In the genomic region with DNA sequence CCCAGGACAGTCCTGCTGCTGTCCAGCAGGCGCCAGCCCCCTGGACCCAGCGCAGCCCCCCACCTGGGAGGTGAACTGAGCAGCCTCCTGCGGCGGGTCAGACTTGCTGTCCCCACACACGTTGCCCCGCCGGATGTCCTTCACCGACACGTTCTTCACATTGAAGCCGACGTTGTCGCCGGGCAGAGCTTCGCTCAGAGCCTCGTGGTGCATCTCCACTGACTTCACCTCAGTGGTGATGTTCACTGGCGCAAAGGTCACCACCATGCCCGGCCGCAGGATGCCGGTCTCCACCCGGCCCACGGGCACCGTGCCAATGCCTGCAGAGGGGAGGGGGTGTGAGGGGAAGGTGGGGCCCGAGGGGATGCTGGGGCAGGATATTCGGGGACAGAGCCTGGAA, we compare ENCODE assay signal across 1 cellular context.
TF ChIP-seq lines count a peak whose summit lies in the region.

No MANE protein-coding gene starts in this region.

TF ChIP-seq in HepG2, 621 proteins besides CTCF, POLR2A, EP300 and RAD21 (continues in another document):
- TF ChIP-seq SATB2 (CRISPR knock-in tag; IDR thresholded peaks at IDR 0.05) (no peak), JUN (CRISPR knock-in tag; IDR thresholded peaks at IDR 0.05) (no peak), ZNF766 (CRISPR knock-in tag; IDR thresholded peaks at IDR 0.05; ENCODE audit: borderline replicate concordance) (no peak), TBX2 (CRISPR knock-in tag; IDR thresholded peaks at IDR 0.05; ENCODE audit: borderline replicate concordance) (peak; percentile 14; the same call in 1 of the 2 replicates), NFYB (CRISPR knock-in tag; IDR thresholded peaks at IDR 0.05) (no peak), RXRB (CRISPR knock-in tag; IDR thresholded peaks at IDR 0.05; ENCODE audit: borderline replicate concordance) (no peak), SOX5 (CRISPR knock-in tag; IDR thresholded peaks at IDR 0.05; ENCODE audit: borderline replicate concordance) (no peak), BORCS8-MEF2B (CRISPR knock-in tag; IDR thresholded peaks at IDR 0.05) (0 out of 2 replicates have a peak, but pooled peaks have one; percentile 31), AGO2 (optimal IDR thresholded peaks at IDR 0.05; ENCODE audit: low read depth, low read length) (no peak), ZNF205 (CRISPR knock-in tag; IDR thresholded peaks at IDR 0.05) (no peak), KLF15 (CRISPR knock-in tag; IDR thresholded peaks at IDR 0.05; ENCODE audit: borderline replicate concordance) (no peak), ZNF780A (CRISPR knock-in tag; IDR thresholded peaks at IDR 0.05) (0 out of 2 replicates have a peak, but pooled peaks have one; percentile 59), SRF (IDR thresholded peaks at IDR 0.05; ENCODE audit: low read depth, low read length) (no peak), ZNF879 (CRISPR knock-in tag; IDR thresholded peaks at IDR 0.05) (no peak), CHD2 (IDR thresholded peaks at IDR 0.05; ENCODE audit: low read depth, low read length) (no peak), ZBTB2 (CRISPR knock-in tag; IDR thresholded peaks at IDR 0.05; ENCODE audit: low read depth) (no peak), TGIF2 (CRISPR knock-in tag; IDR thresholded peaks at IDR 0.05) (no peak), MTA1 (CRISPR knock-in tag; IDR thresholded peaks at IDR 0.05; ENCODE audit: borderline replicate concordance) (no peak), MTF2 (CRISPR knock-in tag; IDR thresholded peaks at IDR 0.05; ENCODE audit: borderline replicate concordance) (peak; percentile 61; the same call in 1 of the 2 replicates), ZNF253 (CRISPR knock-in tag; IDR thresholded peaks at IDR 0.05; ENCODE audit: borderline replicate concordance) (no peak), MXD4 (CRISPR knock-in tag; IDR thresholded peaks at IDR 0.05) (no peak), ZFP90 (CRISPR knock-in tag; IDR thresholded peaks at IDR 0.05; ENCODE audit: borderline replicate concordance) (no peak), MTERF4 (CRISPR knock-in tag; IDR thresholded peaks at IDR 0.05) (no peak), BATF2 (CRISPR knock-in tag; IDR thresholded peaks at IDR 0.05) (peak; percentile 49; the same call in 1 of the 2 replicates), SIX1 (CRISPR knock-in tag; IDR thresholded peaks at IDR 0.05; ENCODE audit: borderline replicate concordance) (no peak), EZH2 (conservative IDR thresholded peaks at IDR 0.05; ENCODE audit: low read depth, low read length) (no peak), REST (IDR thresholded peaks at IDR 0.05; ENCODE audit: borderline replicate concordance in 1 of 2, low read depth in 1 of 2, low read length in 2 of 2) (no peak), TOE1 (CRISPR knock-in tag; IDR thresholded peaks at IDR 0.05) (no peak), ZBTB44 (CRISPR knock-in tag; IDR thresholded peaks at IDR 0.05) (no peak), ZNF546 (CRISPR knock-in tag; conservative IDR thresholded peaks at IDR 0.05) (no peak)
- TF ChIP-seq, protein P1, sequence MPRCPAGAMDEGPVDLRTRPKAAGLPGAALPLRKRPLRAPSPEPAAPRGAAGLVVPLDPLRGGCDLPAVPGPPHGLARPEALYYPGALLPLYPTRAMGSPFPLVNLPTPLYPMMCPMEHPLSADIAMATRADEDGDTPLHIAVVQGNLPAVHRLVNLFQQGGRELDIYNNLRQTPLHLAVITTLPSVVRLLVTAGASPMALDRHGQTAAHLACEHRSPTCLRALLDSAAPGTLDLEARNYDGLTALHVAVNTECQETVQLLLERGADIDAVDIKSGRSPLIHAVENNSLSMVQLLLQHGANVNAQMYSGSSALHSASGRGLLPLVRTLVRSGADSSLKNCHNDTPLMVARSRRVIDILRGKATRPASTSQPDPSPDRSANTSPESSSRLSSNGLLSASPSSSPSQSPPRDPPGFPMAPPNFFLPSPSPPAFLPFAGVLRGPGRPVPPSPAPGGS (CRISPR knock-in tag; IDR thresholded peaks at IDR 0.05), result no peak
- TF ChIP-seq, protein P2, sequence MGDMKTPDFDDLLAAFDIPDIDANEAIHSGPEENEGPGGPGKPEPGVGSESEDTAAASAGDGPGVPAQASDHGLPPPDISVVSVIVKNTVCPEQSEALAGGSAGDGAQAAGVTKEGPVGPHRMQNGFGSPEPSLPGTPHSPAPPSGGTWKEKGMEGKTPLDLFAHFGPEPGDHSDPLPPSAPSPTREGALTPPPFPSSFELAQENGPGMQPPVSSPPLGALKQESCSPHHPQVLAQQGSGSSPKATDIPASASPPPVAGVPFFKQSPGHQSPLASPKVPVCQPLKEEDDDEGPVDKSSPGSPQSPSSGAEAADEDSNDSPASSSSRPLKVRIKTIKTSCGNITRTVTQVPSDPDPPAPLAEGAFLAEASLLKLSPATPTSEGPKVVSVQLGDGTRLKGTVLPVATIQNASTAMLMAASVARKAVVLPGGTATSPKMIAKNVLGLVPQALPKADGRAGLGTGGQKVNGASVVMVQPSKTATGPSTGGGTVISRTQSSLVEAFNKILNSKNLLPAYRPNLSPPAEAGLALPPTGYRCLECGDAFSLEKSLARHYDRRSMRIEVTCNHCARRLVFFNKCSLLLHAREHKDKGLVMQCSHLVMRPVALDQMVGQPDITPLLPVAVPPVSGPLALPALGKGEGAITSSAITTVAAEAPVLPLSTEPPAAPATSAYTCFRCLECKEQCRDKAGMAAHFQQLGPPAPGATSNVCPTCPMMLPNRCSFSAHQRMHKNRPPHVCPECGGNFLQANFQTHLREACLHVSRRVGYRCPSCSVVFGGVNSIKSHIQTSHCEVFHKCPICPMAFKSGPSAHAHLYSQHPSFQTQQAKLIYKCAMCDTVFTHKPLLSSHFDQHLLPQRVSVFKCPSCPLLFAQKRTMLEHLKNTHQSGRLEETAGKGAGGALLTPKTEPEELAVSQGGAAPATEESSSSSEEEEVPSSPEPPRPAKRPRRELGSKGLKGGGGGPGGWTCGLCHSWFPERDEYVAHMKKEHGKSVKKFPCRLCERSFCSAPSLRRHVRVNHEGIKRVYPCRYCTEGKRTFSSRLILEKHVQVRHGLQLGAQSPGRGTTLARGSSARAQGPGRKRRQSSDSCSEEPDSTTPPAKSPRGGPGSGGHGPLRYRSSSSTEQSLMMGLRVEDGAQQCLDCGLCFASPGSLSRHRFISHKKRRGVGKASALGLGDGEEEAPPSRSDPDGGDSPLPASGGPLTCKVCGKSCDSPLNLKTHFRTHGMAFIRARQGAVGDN (CRISPR knock-in tag; IDR thresholded peaks at IDR 0.05), result peak; percentile 54
- TF ChIP-seq, protein P3, sequence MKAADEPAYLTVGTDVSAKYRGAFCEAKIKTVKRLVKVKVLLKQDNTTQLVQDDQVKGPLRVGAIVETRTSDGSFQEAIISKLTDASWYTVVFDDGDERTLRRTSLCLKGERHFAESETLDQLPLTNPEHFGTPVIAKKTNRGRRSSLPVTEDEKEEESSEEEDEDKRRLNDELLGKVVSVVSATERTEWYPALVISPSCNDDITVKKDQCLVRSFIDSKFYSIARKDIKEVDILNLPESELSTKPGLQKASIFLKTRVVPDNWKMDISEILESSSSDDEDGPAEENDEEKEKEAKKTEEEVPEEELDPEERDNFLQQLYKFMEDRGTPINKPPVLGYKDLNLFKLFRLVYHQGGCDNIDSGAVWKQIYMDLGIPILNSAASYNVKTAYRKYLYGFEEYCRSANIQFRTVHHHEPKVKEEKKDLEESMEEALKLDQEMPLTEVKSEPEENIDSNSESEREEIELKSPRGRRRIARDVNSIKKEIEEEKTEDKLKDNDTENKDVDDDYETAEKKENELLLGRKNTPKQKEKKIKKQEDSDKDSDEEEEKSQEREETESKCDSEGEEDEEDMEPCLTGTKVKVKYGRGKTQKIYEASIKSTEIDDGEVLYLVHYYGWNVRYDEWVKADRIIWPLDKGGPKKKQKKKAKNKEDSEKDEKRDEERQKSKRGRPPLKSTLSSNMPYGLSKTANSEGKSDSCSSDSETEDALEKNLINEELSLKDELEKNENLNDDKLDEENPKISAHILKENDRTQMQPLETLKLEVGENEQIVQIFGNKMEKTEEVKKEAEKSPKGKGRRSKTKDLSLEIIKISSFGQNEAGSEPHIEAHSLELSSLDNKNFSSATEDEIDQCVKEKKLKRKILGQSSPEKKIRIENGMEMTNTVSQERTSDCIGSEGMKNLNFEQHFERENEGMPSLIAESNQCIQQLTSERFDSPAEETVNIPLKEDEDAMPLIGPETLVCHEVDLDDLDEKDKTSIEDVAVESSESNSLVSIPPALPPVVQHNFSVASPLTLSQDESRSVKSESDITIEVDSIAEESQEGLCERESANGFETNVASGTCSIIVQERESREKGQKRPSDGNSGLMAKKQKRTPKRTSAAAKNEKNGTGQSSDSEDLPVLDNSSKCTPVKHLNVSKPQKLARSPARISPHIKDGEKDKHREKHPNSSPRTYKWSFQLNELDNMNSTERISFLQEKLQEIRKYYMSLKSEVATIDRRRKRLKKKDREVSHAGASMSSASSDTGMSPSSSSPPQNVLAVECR (CRISPR knock-in tag; IDR thresholded peaks at IDR 0.05; ENCODE audit: borderline replicate concordance), result no peak
- TF ChIP-seq, protein P4, sequence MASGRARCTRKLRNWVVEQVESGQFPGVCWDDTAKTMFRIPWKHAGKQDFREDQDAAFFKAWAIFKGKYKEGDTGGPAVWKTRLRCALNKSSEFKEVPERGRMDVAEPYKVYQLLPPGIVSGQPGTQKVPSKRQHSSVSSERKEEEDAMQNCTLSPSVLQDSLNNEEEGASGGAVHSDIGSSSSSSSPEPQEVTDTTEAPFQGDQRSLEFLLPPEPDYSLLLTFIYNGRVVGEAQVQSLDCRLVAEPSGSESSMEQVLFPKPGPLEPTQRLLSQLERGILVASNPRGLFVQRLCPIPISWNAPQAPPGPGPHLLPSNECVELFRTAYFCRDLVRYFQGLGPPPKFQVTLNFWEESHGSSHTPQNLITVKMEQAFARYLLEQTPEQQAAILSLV (CRISPR knock-in tag; IDR thresholded peaks at IDR 0.05; ENCODE audit: borderline replicate concordance), result no peak
- TF ChIP-seq, protein P5, sequence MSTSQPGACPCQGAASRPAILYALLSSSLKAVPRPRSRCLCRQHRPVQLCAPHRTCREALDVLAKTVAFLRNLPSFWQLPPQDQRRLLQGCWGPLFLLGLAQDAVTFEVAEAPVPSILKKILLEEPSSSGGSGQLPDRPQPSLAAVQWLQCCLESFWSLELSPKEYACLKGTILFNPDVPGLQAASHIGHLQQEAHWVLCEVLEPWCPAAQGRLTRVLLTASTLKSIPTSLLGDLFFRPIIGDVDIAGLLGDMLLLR (CRISPR knock-in tag; IDR thresholded peaks at IDR 0.05), result no peak
- TF ChIP-seq, protein P6, sequence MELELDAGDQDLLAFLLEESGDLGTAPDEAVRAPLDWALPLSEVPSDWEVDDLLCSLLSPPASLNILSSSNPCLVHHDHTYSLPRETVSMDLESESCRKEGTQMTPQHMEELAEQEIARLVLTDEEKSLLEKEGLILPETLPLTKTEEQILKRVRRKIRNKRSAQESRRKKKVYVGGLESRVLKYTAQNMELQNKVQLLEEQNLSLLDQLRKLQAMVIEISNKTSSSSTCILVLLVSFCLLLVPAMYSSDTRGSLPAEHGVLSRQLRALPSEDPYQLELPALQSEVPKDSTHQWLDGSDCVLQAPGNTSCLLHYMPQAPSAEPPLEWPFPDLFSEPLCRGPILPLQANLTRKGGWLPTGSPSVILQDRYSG (CRISPR knock-in tag; IDR thresholded peaks at IDR 0.05), result no peak
